In genomic region chr1:11703357-11704225, GRCh38 we compare ENCODE assay signal across 1 cellular context.
A peak's percentile ranks its signal among the peaks of the same experiment; 100 is the strongest.
TF ChIP-seq lines count a peak whose summit lies in the region.

No MANE protein-coding gene starts in this region.

TF ChIP-seq in HEK293, 187 proteins besides CTCF, POLR2A, EP300 and RAD21:
- TF ChIP-seq ZNF221 (tag by site-specific recombination; IDR thresholded peaks at IDR 0.05; ENCODE audit: borderline replicate concordance), result no peak
- peak; percentile 66; the same call in 1 of the 2 replicates for TF ChIP-seq ZNF16 (tag by site-specific recombination; IDR thresholded peaks at IDR 0.05; ENCODE audit: low read depth)
- TF ChIP-seq, protein P1, sequence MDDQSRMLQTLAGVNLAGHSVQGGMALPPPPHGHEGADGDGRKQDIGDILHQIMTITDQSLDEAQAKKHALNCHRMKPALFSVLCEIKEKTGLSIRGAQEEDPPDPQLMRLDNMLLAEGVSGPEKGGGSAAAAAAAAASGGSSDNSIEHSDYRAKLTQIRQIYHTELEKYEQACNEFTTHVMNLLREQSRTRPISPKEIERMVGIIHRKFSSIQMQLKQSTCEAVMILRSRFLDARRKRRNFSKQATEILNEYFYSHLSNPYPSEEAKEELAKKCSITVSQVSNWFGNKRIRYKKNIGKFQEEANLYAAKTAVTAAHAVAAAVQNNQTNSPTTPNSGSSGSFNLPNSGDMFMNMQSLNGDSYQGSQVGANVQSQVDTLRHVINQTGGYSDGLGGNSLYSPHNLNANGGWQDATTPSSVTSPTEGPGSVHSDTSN (CRISPR knock-in tag; IDR thresholded peaks at IDR 0.05), result no peak
- TF ChIP-seq, protein P2, sequence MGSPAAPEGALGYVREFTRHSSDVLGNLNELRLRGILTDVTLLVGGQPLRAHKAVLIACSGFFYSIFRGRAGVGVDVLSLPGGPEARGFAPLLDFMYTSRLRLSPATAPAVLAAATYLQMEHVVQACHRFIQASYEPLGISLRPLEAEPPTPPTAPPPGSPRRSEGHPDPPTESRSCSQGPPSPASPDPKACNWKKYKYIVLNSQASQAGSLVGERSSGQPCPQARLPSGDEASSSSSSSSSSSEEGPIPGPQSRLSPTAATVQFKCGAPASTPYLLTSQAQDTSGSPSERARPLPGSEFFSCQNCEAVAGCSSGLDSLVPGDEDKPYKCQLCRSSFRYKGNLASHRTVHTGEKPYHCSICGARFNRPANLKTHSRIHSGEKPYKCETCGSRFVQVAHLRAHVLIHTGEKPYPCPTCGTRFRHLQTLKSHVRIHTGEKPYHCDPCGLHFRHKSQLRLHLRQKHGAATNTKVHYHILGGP (tag by site-specific recombination; IDR thresholded peaks at IDR 0.05), result no peak
- TF ChIP-seq EGR2 (tag by site-specific recombination; IDR thresholded peaks at IDR 0.05; ENCODE audit: low read depth), result 0 out of 2 replicates have a peak, but pooled peaks have one; percentile 55
- no peak for TF ChIP-seq ZNF571 (tag by site-specific recombination; IDR thresholded peaks at IDR 0.05)
- TF ChIP-seq ZNF600 (tag by site-specific recombination; IDR thresholded peaks at IDR 0.05), result peak; percentile 74
